In genomic region chr5:157994906-157995519, GRCh38 we compare ENCODE assay signal across 8 cellular contexts.
DNase-seq lines count a peak whose midpoint lies in the region.

No MANE protein-coding gene starts in this region.

- no peaks in the 10 kb centered on the region for H3K36me3 ChIP-seq in HAP-1 (replicated peaks)

- in situ Hi-C loops in HAP-1 (cut with MboI; ENCODE audit: low sequenced_read_pairs) = no loop called here
- in situ Hi-C loops in T47D (cut with HindIII; ENCODE audit: low pct_unique_long_range_greater_than_20kb, low sequenced_read_pairs) = no loop called here

- H3K27me3 ChIP-seq in HAP-1 (ENCODE audit: low read depth) = no peaks in the 10 kb centered on the region

- no peak overlapping the region for H3K4me3 ChIP-seq in HAP-1

- no peaks in the 10 kb centered on the region for H3K9me3 ChIP-seq in HAP-1

- no peaks in the 10 kb centered on the region for H3K4me1 ChIP-seq in HAP-1

- DNase-seq in GDM1 (lab: John Stamatoyannopoulos, UW) = peak; percentile 21
- DNase-seq in HAP-1 (ENCODE audit: low spot score in 2 of 2) = peak; percentile 74 to 84
- peak; percentile 31 for DNase-seq in NCI-H1436 treated with DMSO at 0.1 percent for 48 hours (lab: John Stamatoyannopoulos, UW)
- DNase-seq in UCSD-AML1 (lab: John Stamatoyannopoulos, UW; ENCODE audit: unreplicated experiment) = peak; percentile 55
- peak; percentile 62 to 84 for DNase-seq in T47D (ENCODE audit: low read depth in 1 of 2, low spot score in 1 of 2)
- peak; percentile 64 for DNase-seq in iris pigment epithelial cell (ENCODE audit: low read depth)
- DNase-seq in stimulated activated CD4-positive, alpha-beta T cell treated with anti-CD3 and anti-CD28 coated beads, Interleukin-12 subunit alpha, Interleukin-12 subunit beta, amount 100 ng/mL, for 48 hours (ENCODE audit: low read depth in 2 of 3, low spot score in 1 of 3) = peak; percentile 10 to 43 (median 27)
- no peak for DNase-seq in T1000 (lab: John Stamatoyannopoulos, UW)
